8 cellular contexts compared by ENCODE assay signal in genomic region chr2:37231251-37232130, GRCh38. TPM values are rescaled to one million over a fixed set of nuclear protein-coding genes. Genes with fewer than 3 reads are reported as not detected.
DNase-seq lines count a peak whose midpoint lies in the region; ATAC-seq and FAIRE-seq lines count a peak whose summit lies in the region.

TSS of gene CEBPZ (minus strand) at chr2:37231596. CDS start at chr2:37231567, 29 bp downstream.
TSS of gene NDUFAF7 (plus strand) at chr2:37231658. CDS start at chr2:37231706, 48 bp downstream.

- H3K4me3 Mint-ChIP-seq in naive thymus-derived CD8-positive, alpha-beta T cell: no peak within 1 kb of the TSS

- peak; percentile 16 for FAIRE-seq in RCC 7860 (lab: Jason Lieb, UNC)

- H3K27me3 Mint-ChIP-seq in naive thymus-derived CD8-positive, alpha-beta T cell: no peaks in the 10 kb centered on the region

- H3K27ac Mint-ChIP-seq in naive thymus-derived CD8-positive, alpha-beta T cell: no peak within 1 kb of the TSS

- POLR2A ChIA-PET in naive thymus-derived CD8-positive, alpha-beta T cell (lab: Charles Lee): interaction anchor here (0.5 to 1.7 kb wide), 9 partner anchors 10 to 1553 kb away, joined by 3 to 17 read pairs (median 4); partner anchors contain the start of genes CEBPZOS, EIF2AK2, GPATCH11 and HEATR5B

- peak; percentile 96 for ATAC-seq in GM21737 (IDR thresholded peaks at IDR 0.05; ENCODE audit: unreplicated experiment)
- peak; percentile 88 to 92 for ATAC-seq in naive thymus-derived CD8-positive, alpha-beta T cell

- no peaks in the 10 kb centered on the region for H3K9me3 Mint-ChIP-seq in naive thymus-derived CD8-positive, alpha-beta T cell

- DNase-seq in DMS79 treated with DMSO at 0.1 percent for 48 hours (lab: John Stamatoyannopoulos, UW): peak; percentile 83
- DNase-seq in KG1 (lab: John Stamatoyannopoulos, UW): peak; percentile 87
- peak; percentile 84 for DNase-seq in RCC 7860 (ENCODE audit: low spot score)
- peak; percentile 79 for DNase-seq in activated T-helper 1 cell treated with Interleukin-2 at 50 U/mL for 16 hours (ENCODE audit: low read depth)
- peak; percentile 91 for DNase-seq in fibroblast of peridontal ligament (ENCODE audit: extremely low read depth)
- DNase-seq in naive thymus-derived CD8-positive, alpha-beta T cell: peak; percentile 68 to 94 (median 86)
- DNase-seq in stimulated activated naive CD4-positive, alpha-beta T cell (lab: John Stamatoyannopoulos, UW): peak; percentile 75 to 85 (median 81)

- peaks cover 4 to 38% (median 25%) of the 10 kb centered on the region in 3 donors for H3K36me3 Mint-ChIP-seq in naive thymus-derived CD8-positive, alpha-beta T cell

- peaks cover 12 to 48% (median 40%) of the 10 kb centered on the region in 4 donors for H3K4me1 Mint-ChIP-seq in naive thymus-derived CD8-positive, alpha-beta T cell

RNA-seq across cellular contexts. Expression of gene CEBPZ, which starts in this region (rescaled TPM):
- 10 to 100 TPM; 88.4 to 98.5 TPM for total RNA-seq in naive thymus-derived CD8-positive, alpha-beta T cell
- polyA plus RNA-seq in naive thymus-derived CD8-positive, alpha-beta T cell: 10 to 100 TPM; 24.3 to 37.8 (median 25.7) TPM

RNA-seq across cellular contexts. Expression of gene NDUFAF7, which starts in this region (rescaled TPM):
- 10 to 100 TPM; 32.4 to 35.2 TPM for total RNA-seq in naive thymus-derived CD8-positive, alpha-beta T cell
- polyA plus RNA-seq in naive thymus-derived CD8-positive, alpha-beta T cell: 1 to 10 TPM; 5.7 to 9.5 (median 8.4) TPM

Comparison
In these comparisons a context has a peak if more than half of its experiments do, and no peak if none do; other contexts are left out.
1. Peak in every context shown above with its lines: DNase-seq and ATAC-seq.